31 cellular contexts compared by ENCODE assay signal in the genomic region with DNA sequence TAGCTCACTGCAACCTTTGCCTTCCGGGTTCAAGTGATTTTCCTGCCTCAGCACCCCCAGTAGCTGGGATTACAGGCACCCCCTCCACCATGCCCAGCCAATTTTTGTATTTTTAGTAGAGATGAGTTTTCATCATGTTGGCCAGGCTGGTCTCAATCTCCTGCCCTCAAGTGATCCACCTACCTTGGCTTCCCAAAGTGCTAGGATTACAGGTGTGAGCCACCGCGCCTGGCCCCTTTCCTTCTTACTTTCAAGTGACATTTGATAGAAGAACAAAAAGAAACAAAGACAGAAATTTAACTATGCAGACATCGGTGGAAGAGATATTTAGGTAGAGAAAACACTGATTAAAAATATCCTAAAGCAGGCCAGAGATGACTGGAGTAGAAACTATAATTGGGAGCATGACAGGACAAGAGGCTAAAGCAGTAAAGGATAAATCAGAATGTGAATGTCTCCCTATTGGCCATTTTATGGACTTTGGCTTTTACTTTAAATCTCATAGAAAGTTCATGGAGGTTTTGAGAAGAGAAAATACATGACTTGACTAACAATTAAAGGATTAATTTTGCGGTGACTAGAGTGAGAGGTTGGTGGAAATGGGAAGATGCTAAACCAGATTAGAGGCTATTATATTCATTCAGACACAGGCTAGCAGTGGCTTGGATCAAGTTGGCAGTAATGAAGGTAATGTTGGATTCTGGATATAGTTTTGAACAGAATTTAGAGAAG. TPM values are rescaled to one million over a fixed set of nuclear protein-coding genes. Genes with fewer than 3 reads are reported as not detected.
"Had no signal": no experiment of that assay in that cellular context is flagged by ENCODE, and none has a peak within 500 bp of the region (broad histone marks: within the 10 kb centered on the region; RNA-seq: fewer than 3 reads in every experiment).

No MANE protein-coding gene starts in this region.

- H3K4me1 Mint-ChIP-seq: activated CD4-positive, alpha-beta T cell treated with anti-CD3 and anti-CD28 coated beads, Interleukin-2, amount 10 ng/mL, durations not matched to agents 7 days and 5 days; activated naive CD4-positive, alpha-beta T cell treated with anti-CD3 and anti-CD28 coated beads, Interleukin-2, amount 50 U/mL, for 24 hours; activated naive CD8-positive, alpha-beta T cell treated with anti-CD3 and anti-CD28 coated beads for 36 hours; activated naive CD8-positive, alpha-beta T cell treated with anti-CD3 and anti-CD28 coated beads, Interleukin-2, amount 50 U/mL, for 24 hours; central memory CD8-positive, alpha-beta T cell; WTC11 had no signal

- H3K27ac ChIP-seq: adrenal gland, epithelial cell of prostate, esophagus squamous epithelium, gastroesophageal sphincter had no signal

- DNase-seq: activated CD4-positive, alpha-beta T cell treated with anti-CD3 and anti-CD28 coated beads for 1 hour; activated CD4-positive, alpha-beta T cell treated with anti-CD3 and anti-CD28 coated beads for 4 hours; activated CD4-positive, alpha-beta T cell treated with anti-CD3 and anti-CD28 coated beads, Interleukin-2, amount 10 ng/mL, durations not matched to agents 7 days and 5 days; activated CD4-positive, alpha-beta T cell treated with anti-CD3 and anti-CD28 coated beads, Interleukin-2, amount 50 U/mL, for 4 hours; activated CD8-positive, alpha-beta memory T cell treated with anti-CD3 and anti-CD28 coated beads for 24 hours; activated CD8-positive, alpha-beta T cell treated with anti-CD3 and anti-CD28 coated beads for 36 hours; activated effector memory CD4-positive, alpha-beta T cell treated with anti-CD3 and anti-CD28 coated beads, Interleukin-2, amount 50 U/mL, for 16 hours; activated naive CD4-positive, alpha-beta T cell treated with anti-CD3 and anti-CD28 coated beads for 36 hours; activated naive CD8-positive, alpha-beta T cell treated with anti-CD3 and anti-CD28 coated beads for 36 hours; activated naive CD8-positive, alpha-beta T cell treated with anti-CD3 and anti-CD28 coated beads, Interleukin-2, amount 50 U/mL, for 24 hours; activated T-cell treated with anti-CD3 and anti-CD28 coated beads, Interleukin-2, amount 50 U/mL, for 48 hours; adrenal gland; amygdala; aorta; cortex of kidney; dermis blood vessel endothelial cell; effector CD8-positive, alpha-beta T cell; esophagus squamous epithelium; foreskin melanocyte; head of caudate nucleus; hippocampal formation; T-helper 2 cell had no signal

- H3K27ac Mint-ChIP-seq: activated CD4-positive, alpha-beta T cell treated with anti-CD3 and anti-CD28 coated beads, Interleukin-2, amount 10 ng/mL, durations not matched to agents 7 days and 5 days; activated CD8-positive, alpha-beta T cell treated with anti-CD3 and anti-CD28 coated beads for 36 hours; activated naive CD4-positive, alpha-beta T cell treated with anti-CD3 and anti-CD28 coated beads for 36 hours; activated naive CD4-positive, alpha-beta T cell treated with anti-CD3 and anti-CD28 coated beads, Interleukin-2, amount 50 U/mL, for 24 hours; activated naive CD8-positive, alpha-beta T cell treated with anti-CD3 and anti-CD28 coated beads for 36 hours; activated naive CD8-positive, alpha-beta T cell treated with anti-CD3 and anti-CD28 coated beads, Interleukin-2, amount 50 U/mL, for 24 hours; activated T-helper 1 cell treated with anti-CD3 and anti-CD28 coated beads, Interleukin-12 subunit alpha, Interleukin-12 subunit beta, Interleukin-2, Interleukin-4 antibody, amounts not matched to agents 30 ng/mL and 10 ng/mL and 1 ng/mL, durations not matched to agents 14 hours and 24 hours and 36 hours; activated T-helper 2 cell treated with anti-CD3 and anti-CD28 coated beads, Interferon-gamma antibody, Interleukin-2, Interleukin-4, amounts not matched to agents 10 μg/mL and 5 μg/mL and 100 μg/mL, durations not matched to agents 14 hours and 24 hours and 36 hours; WTC11 had no signal

- H3K4me1 ChIP-seq: adrenal gland, esophagus squamous epithelium, gastroesophageal sphincter had no signal

- H3K4me3 Mint-ChIP-seq: activated CD4-positive, alpha-beta T cell treated with anti-CD3 and anti-CD28 coated beads, Interleukin-2, amount 10 ng/mL, durations not matched to agents 7 days and 5 days; activated CD8-positive, alpha-beta T cell treated with anti-CD3 and anti-CD28 coated beads for 36 hours; activated naive CD4-positive, alpha-beta T cell treated with anti-CD3 and anti-CD28 coated beads for 36 hours; activated naive CD4-positive, alpha-beta T cell treated with anti-CD3 and anti-CD28 coated beads, Interleukin-2, amount 50 U/mL, for 24 hours; activated naive CD8-positive, alpha-beta T cell treated with anti-CD3 and anti-CD28 coated beads for 36 hours; activated naive CD8-positive, alpha-beta T cell treated with anti-CD3 and anti-CD28 coated beads, Interleukin-2, amount 50 U/mL, for 24 hours; activated T-helper 1 cell treated with anti-CD3 and anti-CD28 coated beads, Interleukin-12 subunit alpha, Interleukin-12 subunit beta, Interleukin-2, Interleukin-4 antibody, amounts not matched to agents 30 ng/mL and 10 ng/mL and 1 ng/mL, durations not matched to agents 14 hours and 24 hours and 36 hours; brain; central memory CD8-positive, alpha-beta T cell; WTC11 had no signal

- H3K9me3 Mint-ChIP-seq: activated naive CD4-positive, alpha-beta T cell treated with anti-CD3 and anti-CD28 coated beads, Interleukin-2, amount 50 U/mL, for 24 hours; activated T-helper 1 cell treated with anti-CD3 and anti-CD28 coated beads, Interleukin-12 subunit alpha, Interleukin-12 subunit beta, Interleukin-2, Interleukin-4 antibody, amounts not matched to agents 30 ng/mL and 10 ng/mL and 1 ng/mL, durations not matched to agents 14 hours and 24 hours and 36 hours had no signal

- H3K4me3 ChIP-seq: adrenal gland, esophagus squamous epithelium, gastroesophageal sphincter had no signal

- H3K9me3 ChIP-seq: adrenal gland, esophagus squamous epithelium, gastroesophageal sphincter had no signal

- H3K27me3 Mint-ChIP-seq: activated CD4-positive, alpha-beta T cell treated with anti-CD3 and anti-CD28 coated beads, Interleukin-2, amount 10 ng/mL, durations not matched to agents 7 days and 5 days; activated CD8-positive, alpha-beta T cell treated with anti-CD3 and anti-CD28 coated beads for 36 hours; activated naive CD4-positive, alpha-beta T cell treated with anti-CD3 and anti-CD28 coated beads, Interleukin-2, amount 50 U/mL, for 24 hours; activated naive CD8-positive, alpha-beta T cell treated with anti-CD3 and anti-CD28 coated beads for 36 hours; activated naive CD8-positive, alpha-beta T cell treated with anti-CD3 and anti-CD28 coated beads, Interleukin-2, amount 50 U/mL, for 24 hours; central memory CD8-positive, alpha-beta T cell had no signal

- H3K36me3 Mint-ChIP-seq: activated naive CD4-positive, alpha-beta T cell treated with anti-CD3 and anti-CD28 coated beads, Interleukin-2, amount 50 U/mL, for 24 hours; activated naive CD8-positive, alpha-beta T cell treated with anti-CD3 and anti-CD28 coated beads for 36 hours; brain had no signal

- H3K36me3 ChIP-seq: adrenal gland, esophagus squamous epithelium, gastroesophageal sphincter had no signal

- H3K27me3 ChIP-seq: adrenal gland, esophagus squamous epithelium, gastroesophageal sphincter had no signal

RNA-seq across cellular contexts. Expression of gene EYS, which starts 2.2 kb away (rescaled TPM):
- total RNA-seq: activated CD4-positive, alpha-beta T cell treated with anti-CD3 and anti-CD28 coated beads, Interleukin-2, amount 10 ng/mL, durations not matched to agents 7 days and 5 days; activated CD8-positive, alpha-beta T cell treated with anti-CD3 and anti-CD28 coated beads for 36 hours; activated naive CD4-positive, alpha-beta T cell treated with anti-CD3 and anti-CD28 coated beads for 36 hours; activated naive CD8-positive, alpha-beta T cell treated with anti-CD3 and anti-CD28 coated beads for 36 hours; activated T-helper 1 cell treated with anti-CD3 and anti-CD28 coated beads, Interleukin-12 subunit alpha, Interleukin-12 subunit beta, Interleukin-2, Interleukin-4 antibody, amounts not matched to agents 30 ng/mL and 10 ng/mL and 1 ng/mL, durations not matched to agents 14 hours and 24 hours and 36 hours; activated T-helper 2 cell treated with anti-CD3 and anti-CD28 coated beads, Interferon-gamma antibody, Interleukin-2, Interleukin-4, amounts not matched to agents 10 μg/mL and 5 μg/mL and 100 μg/mL, durations not matched to agents 14 hours and 24 hours and 36 hours; aorta; dermis blood vessel endothelial cell; T-helper 1 cell treated with Interleukin-12 subunit alpha and Interleukin-12 subunit beta and Interleukin-4 antibody, amounts not matched to agents 30 ng/mL and 1 ng/mL, for 36 hours; WTC11 had no signal
